ENCODE assay signal across 26 cellular contexts in the genomic region with DNA sequence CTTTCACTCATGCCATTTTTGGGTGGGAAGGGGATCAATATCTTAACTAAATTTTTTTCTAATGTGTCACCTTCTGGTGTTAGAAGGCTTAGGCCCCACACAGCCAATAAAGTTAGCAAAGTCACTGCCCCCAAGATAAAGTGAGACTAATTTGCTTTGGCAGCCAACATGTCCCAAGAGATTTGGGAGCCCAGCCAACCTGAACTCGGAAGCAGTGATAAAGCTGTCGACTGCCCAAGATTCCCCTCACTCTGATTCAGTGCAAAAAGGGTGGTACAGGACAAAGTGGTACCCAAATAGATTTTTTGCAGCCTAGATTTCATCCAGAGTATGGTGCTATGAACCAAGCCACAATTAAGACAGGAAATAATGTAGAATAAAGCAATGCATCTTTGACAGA.
DNase-seq lines count a peak whose midpoint lies in the region; ATAC-seq and TF ChIP-seq lines count a peak whose summit lies in the region.
"Had no signal": no experiment of that assay in that cellular context is flagged by ENCODE, and none has a peak within 500 bp of the region (broad histone marks: within the 10 kb centered on the region; RNA-seq: fewer than 3 reads in every experiment).

No MANE protein-coding gene starts in this region.

- H4K8ac ChIP-seq in mesendoderm (ENCODE audit: low read depth, low read length), result no peak overlapping the region

- no peak overlapping the region for H2BK15ac ChIP-seq in mesendoderm (replicated peaks; ENCODE audit: low read depth)

- intact Hi-C loops in body of pancreas (cut with DNase I), result no loop called here
- intact Hi-C loops in OCI-LY7 (cut with micrococcal nuclease; ENCODE audit: unreplicated experiment), result no loop called here

- no peak overlapping the region for H3K27ac Mint-ChIP-seq in activated T-cell treated with anti-CD3 and anti-CD28 coated beads, Interleukin-2, amount 50 U/mL, for 72 hours
- H3K27ac Mint-ChIP-seq: activated naive CD4-positive, alpha-beta T cell treated with anti-CD3 and anti-CD28 coated beads for 36 hours; CD14-positive monocyte; IgD-negative memory B cell; naive thymus-derived CD4-positive, alpha-beta T cell; stimulated activated naive CD8-positive, alpha-beta T cell treated with anti-CD3 and anti-CD28 coated beads, Interleukin-15, amount 100 ng/mL, for 72 hours had no signal

- H2BK120ac ChIP-seq in mesendoderm (ENCODE audit: low read depth, low read length), result no peak overlapping the region

- H4K20me1 ChIP-seq in OCI-LY7 (ENCODE audit: insufficient read depth, low read length), result no peaks in the 10 kb centered on the region

- no peaks in the 10 kb centered on the region for H3K9me3 Mint-ChIP-seq in activated T-cell treated with anti-CD3 and anti-CD28 coated beads, Interleukin-2, amount 50 U/mL, for 72 hours
- H3K9me3 Mint-ChIP-seq: activated naive CD4-positive, alpha-beta T cell treated with anti-CD3 and anti-CD28 coated beads for 36 hours; activated T-cell treated with anti-CD3 and anti-CD28 coated beads, Interleukin-2, amount 50 U/mL, for 4 hours; CD14-positive monocyte; stimulated activated naive CD8-positive, alpha-beta T cell treated with anti-CD3 and anti-CD28 coated beads, Interleukin-15, amount 100 ng/mL, for 72 hours had no signal

- POLR2A ChIA-PET in HEK293T (lab: Yijun Ruan, JAX), result no interaction called here
- POLR2A ChIA-PET in OCI-LY7 (lab: Charles Lee), result interaction anchor here (0.6 kb wide), 1 partner anchor 1776 kb away, joined by 4 read pairs; no protein-coding TSS in a partner anchor

- CTCF ChIA-PET in HEK293T (lab: Yijun Ruan, JAX), result interaction anchor here (0.7 kb wide), 2 partner anchors 26 to 1136 kb away, joined by 3 read pairs; no protein-coding TSS in a partner anchor
- CTCF ChIA-PET in OCI-LY7 (lab: Charles Lee; ENCODE audit: unreplicated experiment), result no interaction called here

- 4 to 13% methylated on average over 2 of the region's 2 CpGs for WGBS in body of pancreas, 2 donors
- no CpG with 5 or more reads among the region's 2 CpGs for WGBS in mesendoderm (ENCODE audit: extremely low coverage, insufficient coverage, low lambda C conversion rate)

- no peak overlapping the region for H3K4me3 Mint-ChIP-seq in activated T-cell treated with anti-CD3 and anti-CD28 coated beads, Interleukin-2, amount 50 U/mL, for 72 hours
- H3K4me3 Mint-ChIP-seq: activated naive CD4-positive, alpha-beta T cell treated with anti-CD3 and anti-CD28 coated beads for 36 hours; activated T-cell treated with anti-CD3 and anti-CD28 coated beads, Interleukin-2, amount 50 U/mL, for 4 hours; CD14-positive monocyte; IgD-negative memory B cell; naive thymus-derived CD4-positive, alpha-beta T cell; stimulated activated naive CD8-positive, alpha-beta T cell treated with anti-CD3 and anti-CD28 coated beads, Interleukin-15, amount 100 ng/mL, for 72 hours had no signal

- H3K79me2 ChIP-seq in mesendoderm (ENCODE audit: control insufficient read depth, insufficient read depth, low read length) (no peaks in the 10 kb centered on the region), OCI-LY7 (ENCODE audit: insufficient read depth, low read depth, low read length) (no peaks in the 10 kb centered on the region)

- no peak overlapping the region for H3K4me2 ChIP-seq in mesendoderm (ENCODE audit: low read length)
- no peak overlapping the region for H3K4me2 ChIP-seq in OCI-LY7 (ENCODE audit: low read length)
- H3K4me2 ChIP-seq: A549, smooth muscle cell had no signal

- no peak overlapping the region for H2BK5ac ChIP-seq in mesendoderm (ENCODE audit: low read length)

- no peaks in the 10 kb centered on the region for H3K36me3 ChIP-seq in body of pancreas (replicated peaks in 1 of 2; ENCODE audit: insufficient read depth in 1 of 2, low read depth in 2 of 2)
- H3K36me3 ChIP-seq in mesendoderm (ENCODE audit: control insufficient read depth, insufficient read depth, low read length), result no peaks in the 10 kb centered on the region
- no peaks in the 10 kb centered on the region for H3K36me3 ChIP-seq in OCI-LY7 (ENCODE audit: insufficient read depth, low read length)
- H3K36me3 ChIP-seq: Peyer's patch, upper lobe of left lung had no signal

- no peaks in the 10 kb centered on the region for H3K36me3 Mint-ChIP-seq in activated T-cell treated with anti-CD3 and anti-CD28 coated beads, Interleukin-2, amount 50 U/mL, for 72 hours (ENCODE audit: insufficient read depth in 2 of 2)
- H3K36me3 Mint-ChIP-seq: CD14-positive monocyte; IgD-negative memory B cell; naive thymus-derived CD4-positive, alpha-beta T cell had no signal

- H3K9me2 ChIP-seq in OCI-LY7 (ENCODE audit: insufficient read depth, low read length), result no peaks in the 10 kb centered on the region

- H3K56ac ChIP-seq in mesendoderm (ENCODE audit: low read length), result no peak overlapping the region

- no peak overlapping the region for H3K9ac ChIP-seq in mesendoderm (ENCODE audit: low read length)

- H3K4me3 ChIP-seq in body of pancreas (no peak overlapping the region), mesendoderm (ENCODE audit: low read length) (no peak overlapping the region), OCI-LY7 (ENCODE audit: low read depth, low read length, poor library complexity, severe bottlenecking) (no peak overlapping the region)
- H3K4me3 ChIP-seq: A549, Peyer's patch, smooth muscle cell, upper lobe of left lung had no signal

- no peaks in the 10 kb centered on the region for H3K4me1 Mint-ChIP-seq in activated T-cell treated with anti-CD3 and anti-CD28 coated beads, Interleukin-2, amount 50 U/mL, for 72 hours (ENCODE audit: low read depth)
- H3K4me1 Mint-ChIP-seq: CD14-positive monocyte; IgD-negative memory B cell; naive thymus-derived CD4-positive, alpha-beta T cell; stimulated activated naive CD8-positive, alpha-beta T cell treated with anti-CD3 and anti-CD28 coated beads, Interleukin-15, amount 100 ng/mL, for 72 hours had no signal

- H3K27me3 Mint-ChIP-seq in activated T-cell treated with anti-CD3 and anti-CD28 coated beads, Interleukin-2, amount 50 U/mL, for 72 hours (ENCODE audit: low read depth), result no peaks in the 10 kb centered on the region
- H3K27me3 Mint-ChIP-seq: IgD-negative memory B cell; naive thymus-derived CD4-positive, alpha-beta T cell; stimulated activated naive CD8-positive, alpha-beta T cell treated with anti-CD3 and anti-CD28 coated beads, Interleukin-15, amount 100 ng/mL, for 72 hours had no signal

- no peak overlapping the region for H3K4ac ChIP-seq in mesendoderm (ENCODE audit: low read depth, low read length)

- H4K5ac ChIP-seq in mesendoderm (ENCODE audit: low read length), result no peak overlapping the region

- H3K79me1 ChIP-seq in mesendoderm (ENCODE audit: low read length), result no peaks in the 10 kb centered on the region

- no peak for TF ChIP-seq POLR2A in body of pancreas (IDR thresholded peaks at IDR 0.05)

- H3K27ac ChIP-seq in body of pancreas (no peak overlapping the region), mesendoderm (ENCODE audit: low read depth, low read length) (no peak overlapping the region), OCI-LY7 (ENCODE audit: low read depth, low read length, poor library complexity, severe bottlenecking) (no peak overlapping the region)
- H3K27ac ChIP-seq: A549, epithelial cell of prostate, Peyer's patch, upper lobe of left lung had no signal

- H3K23ac ChIP-seq in mesendoderm (ENCODE audit: low read length), result no peak overlapping the region

- H3K4me1 ChIP-seq in body of pancreas (no peaks in the 10 kb centered on the region), mesendoderm (ENCODE audit: control insufficient read depth, low read depth, low read length) (no peaks in the 10 kb centered on the region), OCI-LY7 (ENCODE audit: insufficient read depth, low read length, poor library complexity, severe bottlenecking) (no peaks in the 10 kb centered on the region)
- H3K4me1 ChIP-seq: A549, Peyer's patch, upper lobe of left lung had no signal

- H3K18ac ChIP-seq in mesendoderm (ENCODE audit: low read length), result no peak overlapping the region

- DNase-seq in A172 (ENCODE audit: low spot score) (peak; percentile 30), HEK293T (ENCODE audit: extremely low spot score) (peak; percentile 7), body of pancreas (peak; percentile 14 to 40 (median 22)), mesendoderm (peak; percentile 43), OCI-LY7 (ENCODE audit: low spot score) (no peak), left lobe of liver (ENCODE audit: low spot score) (no peak)
- no peak for DNase-seq in activated T-cell treated with anti-CD3 and anti-CD28 coated beads, Interleukin-2, amount 50 U/mL, for 72 hours
- DNase-seq: activated naive CD4-positive, alpha-beta T cell treated with anti-CD3 and anti-CD28 coated beads for 36 hours; activated T-cell treated with anti-CD3 and anti-CD28 coated beads, Interleukin-2, amount 50 U/mL, for 4 hours; cerebellar nuclear complex; DMS153; foreskin fibroblast; naive thymus-derived CD4-positive, alpha-beta T cell; NCI-H1436; Peyer's patch; posterior cingulate gyrus; stimulated activated CD4-positive, alpha-beta T cell treated with anti-CD3 and anti-CD28 coated beads, Interleukin-2, amount 100 ng/mL, for 48 hours; stimulated activated naive CD8-positive, alpha-beta T cell treated with anti-CD3 and anti-CD28 coated beads, Interleukin-15, amount 100 ng/mL, for 72 hours; T-helper 9 cell; upper lobe of left lung had no signal

- H2AFZ ChIP-seq in OCI-LY7 (ENCODE audit: low read length), result no peak overlapping the region

- TF ChIP-seq CTCF in body of pancreas (IDR thresholded peaks at IDR 0.05), result no peak
- no peak for TF ChIP-seq CTCF in OCI-LY7 (conservative IDR thresholded peaks at IDR 0.05; ENCODE audit: low read length)

- peak; percentile 40 for ATAC-seq in body of pancreas
- no peak for ATAC-seq in activated T-cell treated with anti-CD3 and anti-CD28 coated beads, Interleukin-2, amount 50 U/mL, for 72 hours (replicated peaks in 1 of 2)
- ATAC-seq in GM19328 (IDR thresholded peaks at IDR 0.05; ENCODE audit: unreplicated experiment), result no peak
- ATAC-seq in left lobe of liver, result no peak
- ATAC-seq: A549; activated T-cell treated with anti-CD3 and anti-CD28 coated beads, Interleukin-2, amount 50 U/mL, for 4 hours; naive thymus-derived CD4-positive, alpha-beta T cell; stimulated activated naive CD8-positive, alpha-beta T cell treated with anti-CD3 and anti-CD28 coated beads, Interleukin-15, amount 100 ng/mL, for 72 hours had no signal

- no TSS peak for BruUV-seq in OCI-LY7 (replicated peaks; lab: Mats Ljungman, UMichigan)

- H2AK5ac ChIP-seq in mesendoderm (ENCODE audit: low read length), result no peak overlapping the region

- no peaks in the 10 kb centered on the region for H3K9me3 ChIP-seq in body of pancreas
- no peaks in the 10 kb centered on the region for H3K9me3 ChIP-seq in OCI-LY7 (ENCODE audit: low read length)
- H3K9me3 ChIP-seq: A549, Peyer's patch, upper lobe of left lung had no signal

- H3K27me3 ChIP-seq in body of pancreas (no peaks in the 10 kb centered on the region), mesendoderm (ENCODE audit: insufficient read depth, low read length, poor library complexity) (no peaks in the 10 kb centered on the region)
- H3K27me3 ChIP-seq: Peyer's patch, upper lobe of left lung had no signal

TF ChIP-seq in HEK293T, 16 proteins besides CTCF, POLR2A, EP300 and RAD21 (continues in another document):
- TF ChIP-seq BHLHE40 (IDR thresholded peaks at IDR 0.05; ENCODE audit: borderline replicate concordance), result no peak
- no peak for TF ChIP-seq CTBP1 (IDR thresholded peaks at IDR 0.05; ENCODE audit: borderline replicate concordance)
- no peak for TF ChIP-seq FOXM1 (IDR thresholded peaks at IDR 0.05; ENCODE audit: borderline replicate concordance)
- no peak for TF ChIP-seq ZNF384 (IDR thresholded peaks at IDR 0.05)
- no peak for TF ChIP-seq TARDBP (IDR thresholded peaks at IDR 0.05)

Comparison
In these comparisons a context has a peak if more than half of its experiments do, and no peak if none do; other contexts are left out.
1. DNase-seq: peak in A172 (single experiment), HEK293T (single experiment), body of pancreas (4 of 4) and mesendoderm (single experiment); none in OCI-LY7 (single experiment), activated T-cell treated with anti-CD3 and anti-CD28 coated beads, Interleukin-2, amount 50 U/mL, for 72 hours (0 of 2) and left lobe of liver (single experiment).